23 cellular contexts compared by ENCODE assay signal in the genomic region with DNA sequence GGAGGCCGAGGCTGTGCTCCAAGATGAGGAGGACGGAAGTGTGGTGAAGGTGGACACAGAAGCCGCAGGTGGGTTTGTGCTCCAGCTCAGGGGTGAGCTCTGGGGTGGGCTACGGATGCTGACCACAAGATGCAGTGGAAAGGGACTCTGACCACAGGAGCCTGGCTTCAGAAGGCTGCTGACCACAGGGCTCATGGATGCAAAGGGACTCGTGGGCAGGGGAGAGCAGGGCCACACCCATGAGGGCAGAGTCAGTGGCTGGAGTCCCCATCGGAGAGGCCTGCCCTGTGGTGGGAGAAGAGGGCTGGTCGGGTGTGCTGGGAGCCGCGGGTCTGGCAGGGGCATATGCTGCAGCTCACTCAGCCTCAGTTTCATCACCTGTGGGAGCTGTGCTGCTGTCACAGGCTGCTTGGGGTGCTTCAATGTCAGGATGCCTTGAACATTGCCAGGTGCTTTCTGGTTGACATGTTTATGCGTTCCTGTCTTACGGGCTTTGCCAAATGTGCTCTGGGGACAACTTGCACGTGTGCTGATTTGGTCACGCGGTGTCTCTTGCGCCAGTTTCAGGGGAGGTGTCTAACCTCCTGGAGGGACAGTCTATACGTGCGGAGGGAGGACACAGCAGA. TPM values are rescaled to one million over a fixed set of nuclear protein-coding genes. Genes with fewer than 3 reads are reported as not detected.
"Had no signal": no experiment of that assay in that cellular context is flagged by ENCODE, and none has a peak within 500 bp of the region (broad histone marks: within the 10 kb centered on the region; RNA-seq: fewer than 3 reads in every experiment).

No MANE protein-coding gene starts in this region.

- H3K9me3 Mint-ChIP-seq: natural killer cell treated with Interleukin-12 subunit alpha and Interleukin-12 subunit beta and Interleukin-15 and Interleukin-18, amount 100 ng/mL, for 72 hours had no signal

- DNase-seq: activated CD4-positive, alpha-beta T cell treated with anti-CD3 and anti-CD28 coated beads, Interleukin-2, amount 50 U/mL, for 4 hours; activated CD4-positive, CD25-positive, alpha-beta regulatory T cell; activated CD8-positive, alpha-beta memory T cell treated with anti-CD3 and anti-CD28 coated beads, Interleukin-2, amount 50 U/mL, for 48 hours; activated gamma-delta T cell treated with Interleukin-2 at 50 U/mL for 16 hours; activated naive CD8-positive, alpha-beta T cell treated with anti-CD3 and anti-CD28 coated beads, Interleukin-2, amount 10 ng/mL, durations not matched to agents 7 days and 5 days; anterior cingulate cortex; brain microvascular endothelial cell; cerebellar nuclear complex; dermis blood vessel endothelial cell; erythroblast; heart right ventricle; mesenchymal stem cell; right cardiac atrium; small intestine; stimulated activated CD4-positive, alpha-beta T cell treated with anti-CD3 and anti-CD28 coated beads, Interleukin-4, amount 100 ng/mL, for 4 hours; stimulated activated CD8-positive, alpha-beta memory T cell treated with anti-CD3 and anti-CD28 coated beads, Interleukin-4, amount 100 ng/mL, for 48 hours; stimulated activated naive CD8-positive, alpha-beta T cell treated with anti-CD3 and anti-CD28 coated beads, Interleukin-15, Interleukin-2, amounts not matched to agents 100 U/mL and 50 U/mL, for 24 hours had no signal

- H3K4me1 ChIP-seq: gastroesophageal sphincter, heart right ventricle, left lung had no signal

- H3K27ac ChIP-seq: brain microvascular endothelial cell, gastroesophageal sphincter, heart right ventricle, left lung had no signal

- H3K36me3 ChIP-seq: brain microvascular endothelial cell, heart right ventricle had no signal

- H3K4me3 ChIP-seq: gastroesophageal sphincter, heart right ventricle, left lung had no signal

- H3K36me3 Mint-ChIP-seq: activated naive CD8-positive, alpha-beta T cell treated with anti-CD3 and anti-CD28 coated beads, Interleukin-2, amount 10 ng/mL, durations not matched to agents 7 days and 5 days; natural killer cell treated with Interleukin-12 subunit alpha and Interleukin-12 subunit beta and Interleukin-15 and Interleukin-18, amount 100 ng/mL, for 72 hours; type B pancreatic cell had no signal

- ATAC-seq: gastroesophageal sphincter; heart right ventricle; left lung; natural killer cell treated with Interleukin-12 subunit alpha and Interleukin-12 subunit beta and Interleukin-15 and Interleukin-18, amount 100 ng/mL, for 72 hours; right cardiac atrium; stimulated activated naive CD8-positive, alpha-beta T cell treated with anti-CD3 and anti-CD28 coated beads, Interleukin-15, Interleukin-2, amounts not matched to agents 100 U/mL and 50 U/mL, for 24 hours had no signal

- H3K4me3 Mint-ChIP-seq: activated naive CD8-positive, alpha-beta T cell treated with anti-CD3 and anti-CD28 coated beads, Interleukin-2, amount 10 ng/mL, durations not matched to agents 7 days and 5 days; natural killer cell treated with Interleukin-12 subunit alpha and Interleukin-12 subunit beta and Interleukin-15 and Interleukin-18, amount 100 ng/mL, for 72 hours; type B pancreatic cell had no signal

- H3K27me3 ChIP-seq: brain microvascular endothelial cell, gastroesophageal sphincter had no signal

- H3K9me3 ChIP-seq: left lung had no signal

- H3K4me1 Mint-ChIP-seq: activated naive CD8-positive, alpha-beta T cell treated with anti-CD3 and anti-CD28 coated beads, Interleukin-2, amount 10 ng/mL, durations not matched to agents 7 days and 5 days had no signal

- H3K27me3 Mint-ChIP-seq: progenitor cell of endocrine pancreas, type B pancreatic cell had no signal

- H3K27ac Mint-ChIP-seq: activated naive CD8-positive, alpha-beta T cell treated with anti-CD3 and anti-CD28 coated beads, Interleukin-2, amount 10 ng/mL, durations not matched to agents 7 days and 5 days; natural killer cell treated with Interleukin-12 subunit alpha and Interleukin-12 subunit beta and Interleukin-15 and Interleukin-18, amount 100 ng/mL, for 72 hours; progenitor cell of endocrine pancreas; type B pancreatic cell had no signal

RNA-seq across cellular contexts. Expression of gene SPRN, which starts 43.0 kb away (rescaled TPM):
- total RNA-seq: activated naive CD8-positive, alpha-beta T cell treated with anti-CD3 and anti-CD28 coated beads, Interleukin-2, amount 10 ng/mL, durations not matched to agents 7 days and 5 days; natural killer cell treated with Interleukin-12 subunit alpha and Interleukin-12 subunit beta and Interleukin-15 and Interleukin-18, amount 100 ng/mL, for 72 hours; right cardiac atrium; SK-MEL-5 had no signal

RNA-seq across cellular contexts. Expression of gene CYP2E1, which starts 59.8 kb away (rescaled TPM):
- total RNA-seq: SK-MEL-5 had no signal
